17 cellular contexts compared by ENCODE assay signal in genomic region chr6:170262481-170263088, GRCh38. TPM values are rescaled to one million over a fixed set of nuclear protein-coding genes. Genes with fewer than 3 reads are reported as not detected.
DNase-seq lines count a peak whose midpoint lies in the region; ATAC-seq and TF ChIP-seq lines count a peak whose summit lies in the region.
"Had no signal": no experiment of that assay in that cellular context is flagged by ENCODE, and none has a peak within 500 bp of the region (broad histone marks: within the 10 kb centered on the region; RNA-seq: fewer than 3 reads in every experiment).

No MANE protein-coding gene starts in this region.

- no peaks in the 10 kb centered on the region for H3K9me3 ChIP-seq in PC-3 (ENCODE audit: low read length)
- H3K9me3 ChIP-seq: BLaER1 treated with 17β-estradiol and CSF1 and Interleukin-3, amounts not matched to agents 10 nM and 100 nM had no signal

- H3K27ac Mint-ChIP-seq in natural killer cell treated with Interleukin-12 subunit alpha and Interleukin-12 subunit beta and Interleukin-15 and Interleukin-18, amount 100 ng/mL, for 72 hours, result peak overlapping the region in 1 of 2 donors; percentile 62
- H3K27ac Mint-ChIP-seq in natural killer cell, result no peak overlapping the region
- H3K27ac Mint-ChIP-seq in activated CD8-positive, alpha-beta T cell treated with anti-CD3 and anti-CD28 coated beads, Interleukin-2, amount 10 ng/mL, durations not matched to agents 7 days and 5 days, result no peak overlapping the region
- H3K27ac Mint-ChIP-seq: HFFc6 had no signal

- H2AFZ ChIP-seq in PC-3 (ENCODE audit: low read length), result no peak overlapping the region

- H3K9me2 ChIP-seq in PC-3 (replicated peaks; ENCODE audit: low read length), result no peaks in the 10 kb centered on the region

- CTCF ChIA-PET in activated CD8-positive, alpha-beta T cell treated with anti-CD3 and anti-CD28 coated beads, Interleukin-2, amount 10 ng/mL, durations not matched to agents 7 days and 5 days (lab: Charles Lee), result interaction anchor here (0.8 kb wide), 1 partner anchor 9 kb away, joined by 3 read pairs; no protein-coding TSS in a partner anchor
- CTCF ChIA-PET in PC-3 (lab: Charles Lee), result no interaction called here

- no TSS peak for BruUV-seq in PC-3 (replicated peaks; lab: Mats Ljungman, UMichigan)

- intact Hi-C loops in natural killer cell (cut with micrococcal nuclease) (no loop called here), posterior cingulate gyrus (cut with DNase I) (loop anchor here (1.0 kb wide), 1 partner anchor 28 kb away; no protein-coding TSS in a partner anchor), PC-3 (cut with micrococcal nuclease) (no loop called here)

- no peaks in the 10 kb centered on the region for H3F3A ChIP-seq in PC-3 (ENCODE audit: low read length, unreplicated experiment)

- H3K4me3 Mint-ChIP-seq in natural killer cell treated with Interleukin-12 subunit alpha and Interleukin-12 subunit beta and Interleukin-15 and Interleukin-18, amount 100 ng/mL, for 72 hours, result no peak overlapping the region
- H3K4me3 Mint-ChIP-seq in natural killer cell, result no peak overlapping the region
- H3K4me3 Mint-ChIP-seq in activated CD8-positive, alpha-beta T cell treated with anti-CD3 and anti-CD28 coated beads, Interleukin-2, amount 10 ng/mL, durations not matched to agents 7 days and 5 days, result no peak overlapping the region
- H3K4me3 Mint-ChIP-seq: HFFc6 had no signal

- H3K4me2 ChIP-seq in PC-3 (ENCODE audit: low read length), result no peak overlapping the region
- H3K4me2 ChIP-seq: BLaER1 treated with 17β-estradiol and CSF1 and Interleukin-3, amounts not matched to agents 10 nM and 100 nM had no signal

- no peaks in the 10 kb centered on the region for H3K79me2 ChIP-seq in PC-3 (ENCODE audit: low read length)

- H3K4me1 Mint-ChIP-seq in natural killer cell treated with Interleukin-12 subunit alpha and Interleukin-12 subunit beta and Interleukin-15 and Interleukin-18, amount 100 ng/mL, for 72 hours (ENCODE audit: low read depth in 2 of 2), result no peaks in the 10 kb centered on the region
- H3K4me1 Mint-ChIP-seq in natural killer cell, result no peaks in the 10 kb centered on the region
- H3K4me1 Mint-ChIP-seq in activated CD8-positive, alpha-beta T cell treated with anti-CD3 and anti-CD28 coated beads, Interleukin-2, amount 10 ng/mL, durations not matched to agents 7 days and 5 days (ENCODE audit: low read depth), result no peaks in the 10 kb centered on the region

- no peaks in the 10 kb centered on the region for H3K27me3 ChIP-seq in PC-3 (ENCODE audit: low read length)

- no peaks in the 10 kb centered on the region for H3K36me3 ChIP-seq in PC-3 (ENCODE audit: low read depth, low read length)
- H3K36me3 ChIP-seq: BLaER1 treated with 17β-estradiol and CSF1 and Interleukin-3, amounts not matched to agents 10 nM and 100 nM had no signal

- peak; percentile 18 for DNase-seq in natural killer cell treated with Interleukin-12 subunit alpha and Interleukin-12 subunit beta and Interleukin-15 and Interleukin-18, amount 100 ng/mL, for 72 hours (ENCODE audit: low spot score)
- DNase-seq in natural killer cell (no peak), left kidney (ENCODE audit: low read depth, low spot score) (peak; percentile 46), posterior cingulate gyrus (peak; percentile 35 to 94 (median 57)), NCI-H82 (lab: John Stamatoyannopoulos, UW) (no peak), PC-3 (no peak)
- DNase-seq in NK-92 treated with Interleukin-12 subunit alpha and Interleukin-12 subunit beta, amount 100 ng/mL, for 24 hours (lab: John Stamatoyannopoulos, UW), result no peak
- DNase-seq in activated CD8-positive, alpha-beta T cell treated with anti-CD3 and anti-CD28 coated beads, Interleukin-2, amount 10 ng/mL, durations not matched to agents 7 days and 5 days, result no peak
- DNase-seq: 8988T, DMS153, HFFc6, Karpas-422, NCI-H187 treated with DMSO at 0.1 percent for 48 hours, NCI-H2171, NCI-H774, SIG-M5 had no signal

- peaks cover 10% of the 10 kb centered on the region for H3K4me1 ChIP-seq in PC-3 (ENCODE audit: insufficient read depth, low read length)

- ATAC-seq in natural killer cell treated with Interleukin-12 subunit alpha and Interleukin-12 subunit beta and Interleukin-15 and Interleukin-18, amount 100 ng/mL, for 72 hours, result no peak
- no peak for ATAC-seq in natural killer cell
- ATAC-seq in activated CD8-positive, alpha-beta T cell treated with anti-CD3 and anti-CD28 coated beads, Interleukin-2, amount 10 ng/mL, durations not matched to agents 7 days and 5 days, result no peak
- ATAC-seq in PC-3, result no peak

- peaks cover 34 to 53% of the 10 kb centered on the region in 2 donors for H3K27me3 Mint-ChIP-seq in natural killer cell treated with Interleukin-12 subunit alpha and Interleukin-12 subunit beta and Interleukin-15 and Interleukin-18, amount 100 ng/mL, for 72 hours
- peaks cover 52 to 55% of the 10 kb centered on the region in 2 donors for H3K27me3 Mint-ChIP-seq in natural killer cell (ENCODE audit: low read depth in 2 of 2)
- H3K27me3 Mint-ChIP-seq in activated CD8-positive, alpha-beta T cell treated with anti-CD3 and anti-CD28 coated beads, Interleukin-2, amount 10 ng/mL, durations not matched to agents 7 days and 5 days (ENCODE audit: low read depth), result peaks cover 35% of the 10 kb centered on the region

- H3K9me3 Mint-ChIP-seq in natural killer cell treated with Interleukin-12 subunit alpha and Interleukin-12 subunit beta and Interleukin-15 and Interleukin-18, amount 100 ng/mL, for 72 hours, result no peaks in the 10 kb centered on the region
- H3K9me3 Mint-ChIP-seq in natural killer cell, result no peaks in the 10 kb centered on the region
- H3K9me3 Mint-ChIP-seq in activated CD8-positive, alpha-beta T cell treated with anti-CD3 and anti-CD28 coated beads, Interleukin-2, amount 10 ng/mL, durations not matched to agents 7 days and 5 days (ENCODE audit: insufficient read depth), result no peaks in the 10 kb centered on the region
- H3K9me3 Mint-ChIP-seq: HFFc6 had no signal

- no peak overlapping the region for H3K27ac ChIP-seq in PC-3 (ENCODE audit: low read length)
- H3K27ac ChIP-seq: BLaER1 treated with 17β-estradiol and CSF1 and Interleukin-3, amounts not matched to agents 10 nM and 100 nM had no signal

- H3K4me3 ChIP-seq in PC-3 (ENCODE audit: low read length), result no peak overlapping the region
- H3K4me3 ChIP-seq: BLaER1 treated with 17β-estradiol and CSF1 and Interleukin-3, amounts not matched to agents 10 nM and 100 nM had no signal

- TF ChIP-seq CTCF in natural killer cell (IDR thresholded peaks at IDR 0.05) (no peak), PC-3 (conservative IDR thresholded peaks at IDR 0.05; ENCODE audit: low read depth, low read length) (no peak)

- no peaks in the 10 kb centered on the region for H3K36me3 Mint-ChIP-seq in natural killer cell treated with Interleukin-12 subunit alpha and Interleukin-12 subunit beta and Interleukin-15 and Interleukin-18, amount 100 ng/mL, for 72 hours
- no peaks in the 10 kb centered on the region for H3K36me3 Mint-ChIP-seq in natural killer cell
- H3K36me3 Mint-ChIP-seq in activated CD8-positive, alpha-beta T cell treated with anti-CD3 and anti-CD28 coated beads, Interleukin-2, amount 10 ng/mL, durations not matched to agents 7 days and 5 days (ENCODE audit: low read depth), result no peaks in the 10 kb centered on the region

- H4K20me1 ChIP-seq in PC-3 (ENCODE audit: low read length), result no peaks in the 10 kb centered on the region
- H4K20me1 ChIP-seq: BLaER1 treated with 17β-estradiol and CSF1 and Interleukin-3, amounts not matched to agents 10 nM and 100 nM had no signal

- POLR2A ChIA-PET in activated CD8-positive, alpha-beta T cell treated with anti-CD3 and anti-CD28 coated beads, Interleukin-2, amount 10 ng/mL, durations not matched to agents 7 days and 5 days (lab: Charles Lee), result interaction anchor here (0.6 kb wide), 1 partner anchor 836 kb away, joined by 3 read pairs; no protein-coding TSS in a partner anchor
- POLR2A ChIA-PET in PC-3 (lab: Charles Lee; ENCODE audit: unreplicated experiment), result no interaction called here

- H3K9ac ChIP-seq in PC-3 (ENCODE audit: low read length), result no peak overlapping the region
- H3K9ac ChIP-seq: BLaER1 treated with 17β-estradiol and CSF1 and Interleukin-3, amounts not matched to agents 10 nM and 100 nM had no signal

RNA-seq across cellular contexts. Expression of gene DLL1, which starts 28.3 kb away (rescaled TPM):
- under 1 TPM; 0.12 to 0.61 TPM for total RNA-seq in natural killer cell treated with Interleukin-12 subunit alpha and Interleukin-12 subunit beta and Interleukin-15 and Interleukin-18, amount 100 ng/mL, for 72 hours
- total RNA-seq in natural killer cell, result 10 to 100 TPM in 1 of 3 donors, 1 to 10 TPM in 2; 4.3 to 16.9 (median 6.0) TPM
- 10 to 100 TPM; 10.7 to 12.3 TPM for total RNA-seq in activated CD8-positive, alpha-beta T cell treated with anti-CD3 and anti-CD28 coated beads, Interleukin-2, amount 10 ng/mL, durations not matched to agents 7 days and 5 days
- total RNA-seq in PC-3 (2014; rRNA removed), result 0.84 and 1.2 TPM in 2 replicates

RNA-seq across cellular contexts. Expression of gene FAM120B, which starts 44.0 kb away (rescaled TPM):
- total RNA-seq in natural killer cell treated with Interleukin-12 subunit alpha and Interleukin-12 subunit beta and Interleukin-15 and Interleukin-18, amount 100 ng/mL, for 72 hours, result 10 to 100 TPM; 19.9 to 28.0 TPM
- 10 to 100 TPM; 37.8 to 55.6 (median 39.9) TPM for total RNA-seq in natural killer cell
- total RNA-seq in activated CD8-positive, alpha-beta T cell treated with anti-CD3 and anti-CD28 coated beads, Interleukin-2, amount 10 ng/mL, durations not matched to agents 7 days and 5 days, result 10 to 100 TPM; 25.5 to 26.0 TPM
- 8.7 and 11.5 TPM in 2 replicates for total RNA-seq in PC-3 (2014; rRNA removed)

Comparison
In these comparisons a context has a peak if more than half of its experiments do, and no peak if none do; other contexts are left out.
1. DNase-seq: peak in natural killer cell treated with Interleukin-12 subunit alpha and Interleukin-12 subunit beta and Interleukin-15 and Interleukin-18, amount 100 ng/mL, for 72 hours (single experiment), left kidney (single experiment) and posterior cingulate gyrus (10 of 10); none in natural killer cell (single experiment), NCI-H82 (single experiment), NK-92 treated with Interleukin-12 subunit alpha and Interleukin-12 subunit beta, amount 100 ng/mL, for 24 hours (single experiment), activated CD8-positive, alpha-beta T cell treated with anti-CD3 and anti-CD28 coated beads, Interleukin-2, amount 10 ng/mL, durations not matched to agents 7 days and 5 days (single experiment) and PC-3 (single experiment).